In the genomic region with DNA sequence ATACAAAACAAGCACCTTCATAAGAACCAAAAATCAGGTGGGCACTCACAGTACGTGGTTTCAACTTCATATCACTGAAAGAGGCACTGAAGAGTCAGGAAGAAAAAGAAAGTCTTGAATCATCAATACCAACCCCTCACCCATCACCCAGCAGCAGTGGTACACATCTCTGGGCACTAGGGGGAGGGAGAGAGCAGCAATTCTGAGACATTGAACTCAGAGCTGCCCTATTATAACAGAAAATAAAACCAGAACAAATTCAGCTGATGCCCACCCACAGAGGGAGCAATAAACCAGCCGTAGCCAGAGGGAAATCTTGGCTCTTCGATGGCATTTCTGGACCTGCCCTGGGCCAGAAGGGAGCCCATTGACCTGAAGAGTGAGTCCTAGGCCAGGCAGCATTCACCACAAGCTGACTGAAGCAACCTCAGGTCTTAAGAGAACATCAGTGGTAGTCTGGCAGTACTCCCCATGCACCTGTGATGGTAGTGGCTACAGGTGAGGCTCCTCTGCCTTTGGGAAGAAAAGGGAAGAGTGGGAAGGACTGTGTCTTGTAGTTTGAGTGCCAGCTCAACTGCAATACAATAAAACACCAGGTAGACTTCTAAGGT, we compare ENCODE assay signal across 7 cellular contexts. TPM values are rescaled to one million over a fixed set of nuclear protein-coding genes. Genes with fewer than 3 reads are reported as not detected.
DNase-seq lines count a peak whose midpoint lies in the region; ATAC-seq, FAIRE-seq and TF ChIP-seq lines count a peak whose summit lies in the region.

No MANE protein-coding gene starts in this region.

- no peaks in the 10 kb centered on the region for H3K4me1 Mint-ChIP-seq in naive B cell

- peaks cover 11 to 49% (median 25%) of the 10 kb centered on the region in 7 donors for H3K9me3 Mint-ChIP-seq in naive B cell

- no peaks in the 10 kb centered on the region for H3K36me3 ChIP-seq in bronchial epithelial cell (ENCODE audit: control insufficient read depth, insufficient read depth, low read length)

- intact Hi-C loops in posterior vena cava (cut with DNase I), result no loop called here

- DNase-seq in GM10266 (ENCODE audit: extremely low spot score) (peak; percentile 38), RCC 7860 (ENCODE audit: low spot score) (peak; percentile 28), bronchial epithelial cell (ENCODE audit: low read depth) (peak; percentile 55), naive B cell (peak; percentile 3), posterior vena cava (ENCODE audit: low spot score) (no peak)

- no peak overlapping the region for H3K27ac Mint-ChIP-seq in naive B cell

- no peak for FAIRE-seq in RCC 7860 (lab: Jason Lieb, UNC)
- no peak for FAIRE-seq in bronchial epithelial cell (lab: Jason Lieb, UNC)

- no peak overlapping the region for H3K4me3 ChIP-seq in bronchial epithelial cell (ENCODE audit: low read depth, low read length)

- peaks cover 7 to 15% of the 10 kb centered on the region in 2 donors for H3K36me3 Mint-ChIP-seq in naive B cell

- ATAC-seq in GM21360 (IDR thresholded peaks at IDR 0.05; ENCODE audit: unreplicated experiment) (peak; percentile 99), HG03442 (IDR thresholded peaks at IDR 0.05; ENCODE audit: unreplicated experiment) (peak; percentile 100), naive B cell (ENCODE audit: low read depth in 2 of 2) (no peak)

- H3K27me3 Mint-ChIP-seq in naive B cell, result peaks cover 7 to 44% (median 28%) of the 10 kb centered on the region in 3 donors

- H3K27me3 ChIP-seq in bronchial epithelial cell (ENCODE audit: control insufficient read depth, insufficient read depth, low read length), result no peaks in the 10 kb centered on the region

- TF ChIP-seq CTCF in GM10266 (IDR thresholded peaks at IDR 0.05; ENCODE audit: control insufficient read depth, insufficient read depth, low read depth, missing control alignments) (peak; percentile 82), bronchial epithelial cell (IDR thresholded peaks at IDR 0.05; ENCODE audit: insufficient read depth, low read length, severe bottlenecking) (peak; percentile 70)

- no peak overlapping the region for H3K4me3 Mint-ChIP-seq in naive B cell

RNA-seq across cellular contexts. Expression of gene FAM181B, which starts 42.2 kb away (rescaled TPM):
- total RNA-seq in bronchial epithelial cell, result 1.0 and 1.8 TPM in 2 replicates
- not detected for polyA plus RNA-seq in naive B cell (ENCODE audit: low read depth in 6 of 6)
- total RNA-seq in posterior vena cava, result under 1 TPM; 0.42 to 0.67 TPM

Comparison
In these comparisons a context has a peak if more than half of its experiments do, and no peak if none do; other contexts are left out.
1. ATAC-seq: peak in GM21360 (single experiment) and HG03442 (single experiment); none in naive B cell (0 of 2).